In genomic region chr2:206472094-206472493, GRCh38 we compare ENCODE assay signal across 15 cellular contexts.
"Had no signal": no experiment of that assay in that cellular context is flagged by ENCODE, and none has a peak within 500 bp of the region (broad histone marks: within the 10 kb centered on the region; RNA-seq: fewer than 3 reads in every experiment).

No MANE protein-coding gene starts in this region.

- H3K27ac ChIP-seq: hepatocyte, psoas muscle, right lobe of liver, tibial nerve, upper lobe of right lung, vagina had no signal

- H3K4me1 ChIP-seq: psoas muscle, right lobe of liver, upper lobe of right lung, vagina had no signal

- ATAC-seq: naive thymus-derived CD4-positive, alpha-beta T cell; psoas muscle; right lobe of liver; stimulated activated memory B cell treated with anti-CD40 and anti-IgM and Interleukin-4, amounts not matched to agents 10 μg/mL and 1 μg/mL and 100 μg/mL, for 72 hours; upper lobe of right lung had no signal

- H3K9me3 ChIP-seq: psoas muscle, right lobe of liver, tibial nerve, upper lobe of right lung, vagina had no signal

- H3K27me3 ChIP-seq: hepatocyte, right lobe of liver, tibial nerve, upper lobe of right lung, vagina had no signal

- DNase-seq: effector CD4-positive, alpha-beta T cell; foreskin melanocyte; mesendoderm; naive thymus-derived CD4-positive, alpha-beta T cell; nephron progenitor cell; psoas muscle; retina; right lobe of liver; stimulated activated CD4-positive, alpha-beta T cell treated with anti-CD3 and anti-CD28 coated beads, Interleukin-4, amount 100 ng/mL, for 1 hour; upper lobe of right lung had no signal

- H3K4me1 Mint-ChIP-seq: naive thymus-derived CD4-positive, alpha-beta T cell; nephron progenitor cell; stimulated activated memory B cell treated with anti-CD40 and anti-IgM and Interleukin-4, amounts not matched to agents 10 μg/mL and 1 μg/mL and 100 μg/mL, for 72 hours had no signal

- H3K4me3 Mint-ChIP-seq: naive thymus-derived CD4-positive, alpha-beta T cell; nephron progenitor cell; stimulated activated memory B cell treated with anti-CD40 and anti-IgM and Interleukin-4, amounts not matched to agents 10 μg/mL and 1 μg/mL and 100 μg/mL, for 72 hours; stimulated activated naive CD8-positive, alpha-beta T cell treated with anti-CD3 and anti-CD28 coated beads, Interleukin-15, Interleukin-2, amounts not matched to agents 100 ng/mL and 50 ng/mL, for 24 hours had no signal

- H3K36me3 Mint-ChIP-seq: stimulated activated memory B cell treated with anti-CD40 and anti-IgM and Interleukin-4, amounts not matched to agents 10 μg/mL and 1 μg/mL and 100 μg/mL, for 72 hours had no signal

- H3K4me3 ChIP-seq: hepatocyte, psoas muscle, right lobe of liver, tibial nerve, upper lobe of right lung, vagina had no signal

- H3K36me3 ChIP-seq: right lobe of liver, upper lobe of right lung, vagina had no signal

- H3K27ac Mint-ChIP-seq: naive thymus-derived CD4-positive, alpha-beta T cell; nephron progenitor cell; stimulated activated memory B cell treated with anti-CD40 and anti-IgM and Interleukin-4, amounts not matched to agents 10 μg/mL and 1 μg/mL and 100 μg/mL, for 72 hours; stimulated activated naive CD8-positive, alpha-beta T cell treated with anti-CD3 and anti-CD28 coated beads, Interleukin-15, Interleukin-2, amounts not matched to agents 100 ng/mL and 50 ng/mL, for 24 hours had no signal

- H3K9me3 Mint-ChIP-seq: nephron progenitor cell had no signal
